Comparison of ENCODE assay signal across 8 cellular contexts in the genomic region with DNA sequence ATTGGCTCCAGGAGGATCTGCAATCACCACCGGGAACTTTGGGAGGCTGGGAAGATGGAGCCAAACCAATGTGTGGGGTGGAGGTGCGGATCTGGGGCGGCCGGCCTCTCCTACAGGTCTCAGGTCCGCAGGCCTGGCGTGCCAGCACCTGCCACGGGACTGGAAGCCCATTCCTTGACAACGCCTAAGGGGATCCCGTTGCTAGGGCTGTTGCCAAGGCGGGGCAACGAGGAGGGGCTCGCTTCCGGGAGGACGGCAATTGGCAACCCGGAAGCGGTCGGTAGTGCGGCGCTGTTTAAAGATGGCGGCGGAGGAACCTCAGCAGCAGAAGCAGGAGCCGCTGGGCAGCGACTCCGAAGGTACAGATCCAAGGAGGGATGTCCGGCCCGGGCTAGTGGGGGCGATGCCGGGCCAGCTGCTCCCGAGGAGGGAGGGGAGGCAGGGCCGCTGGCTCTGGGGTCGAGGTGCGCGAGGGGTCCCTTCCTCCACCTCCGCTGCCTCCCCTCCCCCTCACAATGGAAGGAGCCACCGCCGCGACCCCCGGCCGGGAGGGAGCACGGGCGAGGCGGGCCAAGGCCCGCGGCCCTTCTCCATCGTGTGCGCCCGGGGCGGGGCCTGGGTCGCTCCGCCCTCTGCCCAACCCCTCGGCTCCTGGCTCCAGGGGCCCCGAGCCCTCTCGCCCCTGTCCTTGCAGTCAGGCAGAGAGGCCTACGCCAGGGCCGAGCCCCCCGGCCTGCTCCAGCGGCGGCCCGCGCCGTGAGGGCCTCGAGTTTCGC. TPM values are rescaled to one million over a fixed set of nuclear protein-coding genes. Genes with fewer than 3 reads are reported as not detected.
A peak's percentile ranks its signal among the peaks of the same experiment; 100 is the strongest.
DNase-seq lines count a peak whose midpoint lies in the region; ATAC-seq, FAIRE-seq and TF ChIP-seq lines count a peak whose summit lies in the region.

A gene with protein sequence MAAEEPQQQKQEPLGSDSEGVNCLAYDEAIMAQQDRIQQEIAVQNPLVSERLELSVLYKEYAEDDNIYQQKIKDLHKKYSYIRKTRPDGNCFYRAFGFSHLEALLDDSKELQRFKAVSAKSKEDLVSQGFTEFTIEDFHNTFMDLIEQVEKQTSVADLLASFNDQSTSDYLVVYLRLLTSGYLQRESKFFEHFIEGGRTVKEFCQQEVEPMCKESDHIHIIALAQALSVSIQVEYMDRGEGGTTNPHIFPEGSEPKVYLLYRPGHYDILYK (plus strand): TSS at position 283 of the 776 bp plus-strand sequence. CDS start 19 bp downstream, at position 302.

- ATAC-seq in HG02623 (IDR thresholded peaks at IDR 0.05; ENCODE audit: unreplicated experiment): peak; percentile 84
- peak; percentile 97 for ATAC-seq in Right ventricle myocardium superior (ENCODE audit: poor library complexity)
- ATAC-seq in pancreas: peak; percentile 95 to 97 (median 96)

- H3K9me3 ChIP-seq in pancreas (no peaks in the 10 kb centered on the region), tibial artery (no peaks in the 10 kb centered on the region)

- 0 to 1% methylated on average over 45 to 63 of the region's 63 CpGs for WGBS in pancreas, 2 donors

- H3K4me3 ChIP-seq in GM06990 (replicated peaks; ENCODE audit: low read depth, low read length) (peak within 1 kb of the TSS; percentile 99), pancreas (peak within 1 kb of the TSS; percentile 96 to 100 (median 99)), tibial artery (peak within 1 kb of the TSS; percentile 69 to 97)

- H3K27ac ChIP-seq in pancreas (peak within 1 kb of the TSS; percentile 72 to 80 (median 76)), tibial artery (peak within 1 kb of the TSS; percentile 77 to 88)

- H3K4me1 ChIP-seq in pancreas (peaks cover 7 to 13% (median 9%) of the 10 kb centered on the region in 3 donors), tibial artery (peaks cover 0 to 23% (median 18%) of the 10 kb centered on the region in 4 donors)

- H3K36me3 ChIP-seq in GM06990 (ENCODE audit: control insufficient read depth, insufficient read depth, low read length): peaks cover 13% of the 10 kb centered on the region
- peaks cover 0 to 12% (median 0%) of the 10 kb centered on the region in 3 donors for H3K36me3 ChIP-seq in pancreas
- H3K36me3 ChIP-seq in tibial artery: peaks cover 9 to 33% (median 13%) of the 10 kb centered on the region in 3 donors

- TF ChIP-seq CTCF in GM06990 (IDR thresholded peaks at IDR 0.05; ENCODE audit: insufficient read depth, low read length, poor library complexity, severe bottlenecking) (no peak), pancreas (IDR thresholded peaks at IDR 0.05) (no peak), tibial artery (IDR thresholded peaks at IDR 0.05) (no peak)

- H3K27me3 ChIP-seq in GM06990 (replicated peaks; ENCODE audit: control insufficient read depth, insufficient read depth, low read length) (no peaks in the 10 kb centered on the region), pancreas (no peaks in the 10 kb centered on the region), tibial artery (no peaks in the 10 kb centered on the region)

- no peak for FAIRE-seq in pancreas (lab: Jason Lieb, UNC)

- DNase-seq in GM06990 (ENCODE audit: extremely low read depth, insufficient read length): peak; percentile 86
- peak; percentile 78 for DNase-seq in NCI-H128 (lab: John Stamatoyannopoulos, UW; ENCODE audit: unreplicated experiment)
- peak; percentile 88 to 92 for DNase-seq in SW 1271 (lab: John Stamatoyannopoulos, UW)
- DNase-seq in activated naive CD8-positive, alpha-beta T cell treated with anti-CD3 and anti-CD28 coated beads, Interleukin-2, amount 50 U/mL, for 16 hours (ENCODE audit: low read depth, low spot score): peak; percentile 70
- peak; percentile 95 for DNase-seq in Right ventricle myocardium superior
- peak; percentile 86 to 95 (median 90) for DNase-seq in pancreas
- DNase-seq in tibial artery: peak; percentile 90 to 94

- intact Hi-C loops in Right ventricle myocardium superior (cut with DNase I): no loop called here
- intact Hi-C loops in pancreas (cut with DNase I): no loop called here
- intact Hi-C loops in tibial artery (cut with DNase I; ENCODE audit: low total_unique reads): no loop called here

RNA-seq across cellular contexts. Expression of the gene that starts here (rescaled TPM):
- 52.2 TPM for total RNA-seq in Right ventricle myocardium superior
- 10 to 100 TPM; 15.2 to 32.0 (median 24.4) TPM for total RNA-seq in pancreas
- polyA plus RNA-seq in pancreas: 10 to 100 TPM; 42.4 to 57.8 TPM

Comparison
In these comparisons a context has a peak if more than half of its experiments do, and no peak if none do; other contexts are left out.
1. Peak in every context shown above with its lines: DNase-seq, ATAC-seq, H3K4me3 ChIP-seq and H3K27ac ChIP-seq.